ENCODE assay signal across 32 cellular contexts in the genomic region with DNA sequence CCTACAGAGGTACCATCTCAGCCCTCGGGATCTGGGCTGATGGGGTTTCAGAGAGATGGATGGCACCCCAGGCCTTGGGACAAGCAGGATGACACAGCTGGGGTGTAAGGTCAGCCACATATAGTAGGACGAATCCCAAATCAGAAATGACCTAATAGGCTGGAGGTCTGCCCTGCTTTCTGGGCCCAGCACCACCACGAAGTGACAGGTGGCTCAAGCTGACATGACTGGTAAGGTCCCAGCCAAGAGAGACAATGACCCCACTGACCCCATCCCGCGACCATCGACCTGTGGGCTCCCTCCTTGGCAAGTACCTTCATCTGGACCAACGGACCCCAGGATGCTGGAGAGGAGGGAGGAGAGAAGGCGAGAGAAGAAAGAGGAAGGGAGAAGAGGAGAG. TPM values are rescaled to one million over a fixed set of nuclear protein-coding genes. Genes with fewer than 3 reads are reported as not detected.
"Had no signal": no experiment of that assay in that cellular context is flagged by ENCODE, and none has a peak within 500 bp of the region (broad histone marks: within the 10 kb centered on the region; RNA-seq: fewer than 3 reads in every experiment).

No MANE protein-coding gene starts in this region.

- H3K9me3 ChIP-seq: esophagus squamous epithelium, gastroesophageal sphincter had no signal

- H3K4me3 ChIP-seq: esophagus squamous epithelium, gastroesophageal sphincter had no signal

- H3K9me3 Mint-ChIP-seq: activated B cell treated with CpG ODN at 0.5 μM for 24 hours; activated CD8-positive, alpha-beta T cell treated with anti-CD3 and anti-CD28 coated beads for 36 hours; activated naive CD4-positive, alpha-beta T cell treated with anti-CD3 and anti-CD28 coated beads for 36 hours; activated naive CD4-positive, alpha-beta T cell treated with anti-CD3 and anti-CD28 coated beads, Interleukin-2, amount 50 U/mL, for 24 hours; activated naive CD8-positive, alpha-beta T cell treated with anti-CD3 and anti-CD28 coated beads, Interleukin-2, amount 10 ng/mL, durations not matched to agents 7 days and 5 days; activated T-cell treated with anti-CD3 and anti-CD28 coated beads, Interleukin-2, amount 50 U/mL, for 4 hours; activated T-helper 17 cell treated with anti-CD3 and anti-CD28 coated beads, Interleukin-2, amount 50 U/mL, for 72 hours; effector memory CD8-positive, alpha-beta T cell had no signal

- DNase-seq: activated B cell treated with CpG ODN at 0.5 μM for 24 hours; activated CD4-positive, alpha-beta T cell treated with anti-CD3 and anti-CD28 coated beads for 48 hours; activated CD4-positive, alpha-beta T cell treated with anti-CD3 and anti-CD28 coated beads, Interleukin-2, amount 50 U/mL, for 1 hour; activated CD4-positive, alpha-beta T cell treated with anti-CD3 and anti-CD28 coated beads, Interleukin-2, amount 50 U/mL, for 48 hours; activated CD8-positive, alpha-beta memory T cell treated with anti-CD3 and anti-CD28 coated beads for 24 hours; activated CD8-positive, alpha-beta T cell treated with anti-CD3 and anti-CD28 coated beads for 36 hours; activated effector memory CD4-positive, alpha-beta T cell treated with Interleukin-2 at 50 U/mL for 16 hours; activated naive CD4-positive, alpha-beta T cell treated with anti-CD3 and anti-CD28 coated beads for 36 hours; activated naive CD8-positive, alpha-beta T cell treated with anti-CD3 and anti-CD28 coated beads, Interleukin-2, amount 10 ng/mL, durations not matched to agents 7 days and 5 days; activated T-cell treated with anti-CD3 and anti-CD28 coated beads, Interleukin-2, amount 50 U/mL, for 4 hours; amniotic stem cell; anterior cingulate cortex; brain microvascular endothelial cell; caudate nucleus; cortex of kidney; dermis blood vessel endothelial cell; effector CD4-positive, alpha-beta T cell; effector memory CD8-positive, alpha-beta T cell; erythroblast; esophagus squamous epithelium; foreskin melanocyte; head of caudate nucleus; T-helper 2 cell had no signal

- H3K4me1 Mint-ChIP-seq: activated B cell treated with CpG ODN at 0.5 μM for 24 hours; activated naive CD4-positive, alpha-beta T cell treated with anti-CD3 and anti-CD28 coated beads, Interleukin-2, amount 50 U/mL, for 24 hours; activated naive CD8-positive, alpha-beta T cell treated with anti-CD3 and anti-CD28 coated beads, Interleukin-2, amount 10 ng/mL, durations not matched to agents 7 days and 5 days; activated T-helper 17 cell treated with anti-CD3 and anti-CD28 coated beads, Interleukin-2, amount 50 U/mL, for 72 hours had no signal

- H3K27ac ChIP-seq: brain microvascular endothelial cell, esophagus squamous epithelium, gastroesophageal sphincter had no signal

- ATAC-seq: activated CD4-positive, CD25-positive, alpha-beta regulatory T cell treated with anti-CD3 and anti-CD28 coated beads, Interleukin-2, amount 50 U/mL, for 24 hours; activated CD8-positive, alpha-beta T cell treated with anti-CD3 and anti-CD28 coated beads for 36 hours; activated T-cell treated with anti-CD3 and anti-CD28 coated beads, Interleukin-2, amount 50 U/mL, for 4 hours; activated T-helper 17 cell treated with anti-CD3 and anti-CD28 coated beads, Interleukin-2, amount 50 U/mL, for 72 hours; effector memory CD8-positive, alpha-beta T cell; gastroesophageal sphincter had no signal

- H3K27me3 Mint-ChIP-seq: activated B cell treated with CpG ODN at 0.5 μM for 24 hours; activated CD8-positive, alpha-beta T cell treated with anti-CD3 and anti-CD28 coated beads for 36 hours; activated naive CD4-positive, alpha-beta T cell treated with anti-CD3 and anti-CD28 coated beads, Interleukin-2, amount 50 U/mL, for 24 hours; activated naive CD8-positive, alpha-beta T cell treated with anti-CD3 and anti-CD28 coated beads, Interleukin-2, amount 10 ng/mL, durations not matched to agents 7 days and 5 days; activated T-helper 17 cell treated with anti-CD3 and anti-CD28 coated beads, Interleukin-2, amount 50 U/mL, for 72 hours; effector memory CD8-positive, alpha-beta T cell had no signal

- H3K4me3 Mint-ChIP-seq: activated B cell treated with CpG ODN at 0.5 μM for 24 hours; activated CD8-positive, alpha-beta T cell treated with anti-CD3 and anti-CD28 coated beads for 36 hours; activated naive CD4-positive, alpha-beta T cell treated with anti-CD3 and anti-CD28 coated beads for 36 hours; activated naive CD4-positive, alpha-beta T cell treated with anti-CD3 and anti-CD28 coated beads, Interleukin-2, amount 50 U/mL, for 24 hours; activated naive CD8-positive, alpha-beta T cell treated with anti-CD3 and anti-CD28 coated beads, Interleukin-2, amount 10 ng/mL, durations not matched to agents 7 days and 5 days; activated T-cell treated with anti-CD3 and anti-CD28 coated beads, Interleukin-2, amount 50 U/mL, for 4 hours; activated T-helper 17 cell treated with anti-CD3 and anti-CD28 coated beads, Interleukin-2, amount 50 U/mL, for 72 hours; effector memory CD8-positive, alpha-beta T cell had no signal

- H3K27me3 ChIP-seq: brain microvascular endothelial cell, esophagus squamous epithelium, gastroesophageal sphincter had no signal

- H3K27ac Mint-ChIP-seq: activated B cell treated with CpG ODN at 0.5 μM for 24 hours; activated CD8-positive, alpha-beta T cell treated with anti-CD3 and anti-CD28 coated beads for 36 hours; activated naive CD4-positive, alpha-beta T cell treated with anti-CD3 and anti-CD28 coated beads for 36 hours; activated naive CD4-positive, alpha-beta T cell treated with anti-CD3 and anti-CD28 coated beads, Interleukin-2, amount 50 U/mL, for 24 hours; activated naive CD8-positive, alpha-beta T cell treated with anti-CD3 and anti-CD28 coated beads, Interleukin-2, amount 10 ng/mL, durations not matched to agents 7 days and 5 days; effector memory CD8-positive, alpha-beta T cell had no signal

RNA-seq across cellular contexts. Expression of gene P2RX1, which starts 39.0 kb away (rescaled TPM):
- total RNA-seq: astrocyte, bronchial epithelial cell, chondrocyte, dermis blood vessel endothelial cell, glomerular endothelial cell had no signal
- polyA plus RNA-seq: fibroblast of lung had no signal
